10 cellular contexts compared by ENCODE assay signal in genomic region chr2:78977661-78978145, GRCh38. TPM values are rescaled to one million over a fixed set of nuclear protein-coding genes. Genes with fewer than 3 reads are reported as not detected.
DNase-seq lines count a peak whose midpoint lies in the region; ATAC-seq and TF ChIP-seq lines count a peak whose summit lies in the region.
"Had no signal": no experiment of that assay in that cellular context is flagged by ENCODE, and none has a peak within 500 bp of the region (broad histone marks: within the 10 kb centered on the region; RNA-seq: fewer than 3 reads in every experiment).

No MANE protein-coding gene starts in this region.

- no peaks in the 10 kb centered on the region for H3K9me3 Mint-ChIP-seq in chondrocyte (ENCODE audit: low read depth)

- no peaks in the 10 kb centered on the region for H3K27me3 ChIP-seq in foreskin keratinocyte
- no peaks in the 10 kb centered on the region for H3K27me3 ChIP-seq in thyroid gland

- H3K36me3 Mint-ChIP-seq in chondrocyte (ENCODE audit: low read depth), result no peaks in the 10 kb centered on the region

- TF ChIP-seq CTCF in foreskin keratinocyte (conservative IDR thresholded peaks at IDR 0.05) (no peak), thyroid gland (IDR thresholded peaks at IDR 0.05) (no peak), chondrocyte (IDR thresholded peaks at IDR 0.05) (no peak)

- ATAC-seq in GM19455 (IDR thresholded peaks at IDR 0.05; ENCODE audit: unreplicated experiment), result peak; percentile 94
- peak; percentile 97 for ATAC-seq in HG03060 (IDR thresholded peaks at IDR 0.05; ENCODE audit: low read depth, unreplicated experiment)
- ATAC-seq in foreskin keratinocyte, result no peak

- no peaks in the 10 kb centered on the region for H3K36me3 ChIP-seq in thyroid gland

- intact Hi-C loops in thyroid gland (cut with DNase I), result no loop called here

- 79 to 82% methylated on average over 4 of the region's 4 CpGs for WGBS in thyroid gland, 2 donors

- no peak overlapping the region for H3K27ac ChIP-seq in foreskin keratinocyte
- no peak overlapping the region for H3K27ac ChIP-seq in thyroid gland

- TF ChIP-seq POLR2A in thyroid gland (IDR thresholded peaks at IDR 0.05), result no peak

- no peaks in the 10 kb centered on the region for H3K4me1 Mint-ChIP-seq in chondrocyte (ENCODE audit: low read depth)

- no peak overlapping the region for H3K4me3 Mint-ChIP-seq in chondrocyte (ENCODE audit: unreplicated experiment)

- no peak overlapping the region for H3K27ac Mint-ChIP-seq in chondrocyte (ENCODE audit: unreplicated experiment)

- H3K4me1 ChIP-seq in foreskin keratinocyte, result no peaks in the 10 kb centered on the region
- H3K4me1 ChIP-seq in thyroid gland, result no peaks in the 10 kb centered on the region

- H3K4me3 ChIP-seq in thyroid gland (replicated peaks in 1 of 3), result no peak overlapping the region

- H3K27me3 Mint-ChIP-seq in chondrocyte (ENCODE audit: low read depth), result peaks cover 23% of the 10 kb centered on the region

- peak; percentile 90 for DNase-seq in GF-D8 (lab: John Stamatoyannopoulos, UW)
- DNase-seq in NOMO-1 treated with dmso at 0.1 percent for 144 hours (lab: John Stamatoyannopoulos, UW; ENCODE audit: unreplicated experiment), result peak; percentile 85
- DNase-seq in foreskin keratinocyte, result no peak
- DNase-seq in kidney tubule cell (ENCODE audit: low spot score), result no peak
- DNase-seq in thyroid gland, result no peak
- no peak for DNase-seq in chondrocyte (ENCODE audit: low spot score)

- no peaks in the 10 kb centered on the region for H3K9me3 ChIP-seq in thyroid gland

RNA-seq across cellular contexts. Expression of gene REG3G, which starts 47.8 kb away (rescaled TPM):
- total RNA-seq in foreskin keratinocyte, result not detected in 2 replicates
- not detected in 2 replicates for polyA plus RNA-seq in foreskin keratinocyte
- total RNA-seq in thyroid gland, result not detected
- total RNA-seq in chondrocyte, result not detected in 3 replicates
- total RNA-seq: fibroblast of lung, mononuclear cell had no signal
- polyA plus RNA-seq: fibroblast of lung had no signal

Comparison
In these comparisons a context has a peak if more than half of its experiments do, and no peak if none do; other contexts are left out.
1. DNase-seq: peak in GF-D8 (single experiment) and NOMO-1 treated with dmso at 0.1 percent for 144 hours (single experiment); none in foreskin keratinocyte (0 of 2), kidney tubule cell (single experiment), thyroid gland (0 of 2) and chondrocyte (single experiment).